In genomic region chr17:19409509-19409908, GRCh38 we compare ENCODE assay signal across 12 cellular contexts. TPM values are rescaled to one million over a fixed set of nuclear protein-coding genes. Genes with fewer than 3 reads are reported as not detected.
A peak's percentile ranks its signal among the peaks of the same experiment; 100 is the strongest.
DNase-seq lines count a peak whose midpoint lies in the region; ATAC-seq and TF ChIP-seq lines count a peak whose summit lies in the region.
"Had no signal": no experiment of that assay in that cellular context is flagged by ENCODE, and none has a peak within 500 bp of the region (broad histone marks: within the 10 kb centered on the region; RNA-seq: fewer than 3 reads in every experiment).

No MANE protein-coding gene starts in this region.

- H3K4me1 Mint-ChIP-seq in activated T-cell treated with anti-CD3 and anti-CD28 coated beads, Interleukin-2, amount 50 U/mL, for 4 hours (ENCODE audit: low read depth) = no peaks in the 10 kb centered on the region
- H3K4me1 Mint-ChIP-seq in naive thymus-derived CD8-positive, alpha-beta T cell = peaks cover 0 to 1% (median 0%) of the 10 kb centered on the region in 4 donors

- ATAC-seq in activated T-cell treated with anti-CD3 and anti-CD28 coated beads, Interleukin-2, amount 50 U/mL, for 4 hours = peak; percentile 18 to 56
- ATAC-seq in naive thymus-derived CD8-positive, alpha-beta T cell = no peak

- POLR2A ChIA-PET in naive thymus-derived CD8-positive, alpha-beta T cell (lab: Charles Lee) = no interaction called here

- no peak for DNase-seq in activated T-cell treated with anti-CD3 and anti-CD28 coated beads, Interleukin-2, amount 50 U/mL, for 4 hours
- no peak for DNase-seq in activated T-cell treated with anti-CD3 and anti-CD28 coated beads for 4 hours
- peak; percentile 50 for DNase-seq in RKO (ENCODE audit: low spot score)
- DNase-seq in epithelial cell of esophagus (ENCODE audit: low read depth) = peak; percentile 96
- peak; percentile 70 for DNase-seq in putamen (ENCODE audit: low spot score)
- DNase-seq in COR-L47 (lab: John Stamatoyannopoulos, UW) = no peak
- no peak for DNase-seq in naive thymus-derived CD8-positive, alpha-beta T cell
- DNase-seq in DMS153 treated with DMSO at 0.1 percent for 48 hours (lab: John Stamatoyannopoulos, UW; ENCODE audit: unreplicated experiment) = no peak
- DNase-seq: effector memory CD4-positive, alpha-beta T cell; Peyer's patch had no signal

- no peaks in the 10 kb centered on the region for H3K36me3 Mint-ChIP-seq in activated T-cell treated with anti-CD3 and anti-CD28 coated beads, Interleukin-2, amount 50 U/mL, for 4 hours (ENCODE audit: insufficient read depth)
- no peaks in the 10 kb centered on the region for H3K36me3 Mint-ChIP-seq in naive thymus-derived CD8-positive, alpha-beta T cell

- no peak overlapping the region for H3K4me3 ChIP-seq in epithelial cell of esophagus (ENCODE audit: low read length)
- H3K4me3 ChIP-seq: Peyer's patch had no signal

- no peak overlapping the region for H3K4me3 Mint-ChIP-seq in activated T-cell treated with anti-CD3 and anti-CD28 coated beads, Interleukin-2, amount 50 U/mL, for 4 hours
- H3K4me3 Mint-ChIP-seq in naive thymus-derived CD8-positive, alpha-beta T cell = peak overlapping the region in 1 of 10 donors; percentile 13
- H3K4me3 Mint-ChIP-seq: stimulated activated naive CD8-positive, alpha-beta T cell treated with anti-CD3 and anti-CD28 coated beads, Interleukin-15, Interleukin-2, amounts not matched to agents 100 ng/mL and 50 ng/mL, for 24 hours had no signal

- peaks cover 4% of the 10 kb centered on the region for H3K27me3 Mint-ChIP-seq in activated T-cell treated with anti-CD3 and anti-CD28 coated beads, Interleukin-2, amount 50 U/mL, for 4 hours (ENCODE audit: low read depth)
- H3K27me3 Mint-ChIP-seq in naive thymus-derived CD8-positive, alpha-beta T cell = peaks cover 0 to 18% (median 0%) of the 10 kb centered on the region in 5 donors
- H3K27me3 Mint-ChIP-seq: stimulated activated naive CD8-positive, alpha-beta T cell treated with anti-CD3 and anti-CD28 coated beads, Interleukin-15, Interleukin-2, amounts not matched to agents 100 ng/mL and 50 ng/mL, for 24 hours had no signal

- H3K27ac Mint-ChIP-seq in naive thymus-derived CD8-positive, alpha-beta T cell = no peak overlapping the region
- H3K27ac Mint-ChIP-seq: activated T-helper 2 cell treated with anti-CD3 and anti-CD28 coated beads, Interferon-gamma antibody, Interleukin-2, Interleukin-4, amounts not matched to agents 10 μg/mL and 5 μg/mL and 100 μg/mL, durations not matched to agents 14 hours and 24 hours and 36 hours; stimulated activated naive CD8-positive, alpha-beta T cell treated with anti-CD3 and anti-CD28 coated beads, Interleukin-15, Interleukin-2, amounts not matched to agents 100 ng/mL and 50 ng/mL, for 24 hours had no signal

- TF ChIP-seq CTCF in epithelial cell of esophagus (IDR thresholded peaks at IDR 0.05; ENCODE audit: insufficient read depth, low read depth, low read length, missing control alignments) = no peak

- H3K9me3 Mint-ChIP-seq in activated T-cell treated with anti-CD3 and anti-CD28 coated beads, Interleukin-2, amount 50 U/mL, for 4 hours = no peaks in the 10 kb centered on the region
- no peaks in the 10 kb centered on the region for H3K9me3 Mint-ChIP-seq in naive thymus-derived CD8-positive, alpha-beta T cell
- H3K9me3 Mint-ChIP-seq: activated T-helper 2 cell treated with anti-CD3 and anti-CD28 coated beads, Interferon-gamma antibody, Interleukin-2, Interleukin-4, amounts not matched to agents 10 μg/mL and 5 μg/mL and 100 μg/mL, durations not matched to agents 14 hours and 24 hours and 36 hours; stimulated activated naive CD8-positive, alpha-beta T cell treated with anti-CD3 and anti-CD28 coated beads, Interleukin-15, Interleukin-2, amounts not matched to agents 100 ng/mL and 50 ng/mL, for 24 hours had no signal

RNA-seq across cellular contexts. Expression of gene RNF112, which starts 1.5 kb away (rescaled TPM):
- total RNA-seq in activated T-cell treated with anti-CD3 and anti-CD28 coated beads, Interleukin-2, amount 50 U/mL, for 4 hours = under 1 TPM in 2 of 3 donors, not detected in 1; 0.18 to 0.30 TPM
- total RNA-seq in naive thymus-derived CD8-positive, alpha-beta T cell = 1 to 10 TPM; 1.3 to 2.2 TPM
- under 1 TPM in 1 of 3 donors, not detected in 2; 0.22 TPM for polyA plus RNA-seq in naive thymus-derived CD8-positive, alpha-beta T cell

RNA-seq across cellular contexts. Expression of gene MFAP4, which starts 22.5 kb away (rescaled TPM):
- under 1 TPM; 0.13 to 0.48 (median 0.30) TPM for total RNA-seq in activated T-cell treated with anti-CD3 and anti-CD28 coated beads, Interleukin-2, amount 50 U/mL, for 4 hours
- not detected for total RNA-seq in naive thymus-derived CD8-positive, alpha-beta T cell
- polyA plus RNA-seq in naive thymus-derived CD8-positive, alpha-beta T cell = not detected
- total RNA-seq: activated T-helper 2 cell treated with anti-CD3 and anti-CD28 coated beads, Interferon-gamma antibody, Interleukin-2, Interleukin-4, amounts not matched to agents 10 μg/mL and 5 μg/mL and 100 μg/mL, durations not matched to agents 14 hours and 24 hours and 36 hours had no signal

RNA-seq across cellular contexts. Expression of gene MAPK7, which starts 31.2 kb away (rescaled TPM):
- total RNA-seq in activated T-cell treated with anti-CD3 and anti-CD28 coated beads, Interleukin-2, amount 50 U/mL, for 4 hours = 10 to 100 TPM; 10.9 to 12.7 (median 12.1) TPM
- total RNA-seq in naive thymus-derived CD8-positive, alpha-beta T cell = 10 to 100 TPM; 21.2 to 22.2 TPM
- polyA plus RNA-seq in naive thymus-derived CD8-positive, alpha-beta T cell = 1 to 10 TPM; 2.9 to 7.7 (median 3.1) TPM

RNA-seq across cellular contexts. Expression of gene B9D1, which starts 47.0 kb away (rescaled TPM):
- total RNA-seq in activated T-cell treated with anti-CD3 and anti-CD28 coated beads, Interleukin-2, amount 50 U/mL, for 4 hours = 1 to 10 TPM; 5.4 to 7.6 (median 6.6) TPM
- 1 to 10 TPM; 1.9 to 3.1 TPM for total RNA-seq in naive thymus-derived CD8-positive, alpha-beta T cell
- 1 to 10 TPM in 1 of 3 donors, under 1 TPM in 2; 0.75 to 1.8 (median 0.91) TPM for polyA plus RNA-seq in naive thymus-derived CD8-positive, alpha-beta T cell

Comparison
In these comparisons a context has a peak if more than half of its experiments do, and no peak if none do; other contexts are left out.
1. ATAC-seq: peak in activated T-cell treated with anti-CD3 and anti-CD28 coated beads, Interleukin-2, amount 50 U/mL, for 4 hours (2 of 2); none in naive thymus-derived CD8-positive, alpha-beta T cell (0 of 2).
2. DNase-seq: peak in RKO (single experiment), epithelial cell of esophagus (single experiment) and putamen (single experiment); none in activated T-cell treated with anti-CD3 and anti-CD28 coated beads, Interleukin-2, amount 50 U/mL, for 4 hours (single experiment), activated T-cell treated with anti-CD3 and anti-CD28 coated beads for 4 hours (single experiment), COR-L47 (single experiment), naive thymus-derived CD8-positive, alpha-beta T cell (0 of 10) and DMS153 treated with DMSO at 0.1 percent for 48 hours (single experiment).